ENCODE assay signal across 8 cellular contexts in the genomic region with DNA sequence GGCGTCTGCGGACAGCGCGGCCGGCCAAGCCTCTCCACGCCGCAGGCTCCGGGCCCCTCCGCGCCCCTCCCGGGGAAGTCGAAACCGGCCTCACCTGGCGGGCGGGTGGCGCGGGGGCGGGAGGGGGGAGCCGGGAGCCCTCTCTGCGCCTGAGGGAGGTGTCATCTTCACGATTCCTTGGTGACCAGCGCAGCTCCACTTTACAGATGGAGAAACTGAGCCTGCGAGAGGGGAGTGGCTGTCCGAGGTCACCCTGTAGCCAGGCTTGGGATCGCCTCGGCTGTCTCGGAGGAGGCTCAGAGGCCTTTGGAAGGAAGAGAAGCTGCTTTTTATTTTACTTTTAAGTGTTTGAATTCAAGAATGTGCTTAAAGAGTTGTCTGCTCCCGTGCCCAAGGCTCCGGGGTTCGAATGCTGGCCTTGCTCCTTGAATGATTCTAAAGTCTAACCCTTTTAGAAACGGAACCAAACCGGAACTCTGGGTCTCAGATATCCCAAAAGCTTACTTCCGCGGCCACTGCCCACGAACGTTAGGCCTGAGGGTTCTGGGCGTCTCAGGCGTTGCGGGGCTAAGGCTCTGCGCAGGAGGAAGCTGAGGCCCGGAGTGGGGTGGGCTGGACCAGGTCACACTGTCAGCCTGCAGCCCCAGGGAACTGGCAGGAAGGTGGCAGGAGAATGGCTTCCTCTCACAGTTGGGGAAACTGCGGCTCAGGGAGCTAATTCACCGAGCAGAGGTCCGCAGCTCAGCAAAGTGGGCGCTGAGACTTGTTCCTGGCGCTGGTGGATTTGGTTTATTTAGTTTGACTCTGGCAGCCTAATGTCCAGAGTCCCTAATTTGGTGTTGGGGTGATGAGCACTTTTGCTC. TPM values are rescaled to one million over a fixed set of nuclear protein-coding genes. Genes with fewer than 3 reads are reported as not detected.
A peak's percentile ranks its signal among the peaks of the same experiment; 100 is the strongest.
DNase-seq lines count a peak whose midpoint lies in the region; ATAC-seq and TF ChIP-seq lines count a peak whose summit lies in the region.

No MANE protein-coding gene starts in this region.

- peak; percentile 29 to 50 for DNase-seq in activated CD4-positive, alpha-beta T cell treated with anti-CD3 and anti-CD28 coated beads for 4 hours
- no peak for DNase-seq in activated CD4-positive, alpha-beta T cell treated with anti-CD3 and anti-CD28 coated beads for 48 hours
- DNase-seq in NOMO-1 (lab: John Stamatoyannopoulos, UW; ENCODE audit: unreplicated experiment in 2 of 2) (peak; percentile 52 to 64), mammary epithelial cell (no peak), HFFc6 (no peak)

- peaks cover 17% of the 10 kb centered on the region for H3K4me1 Mint-ChIP-seq in HFFc6 (ENCODE audit: low read depth)

- H3K9ac ChIP-seq in mammary epithelial cell (ENCODE audit: insufficient read depth, low read length) (no peak overlapping the region), muscle layer of colon (ENCODE audit: low read length) (no peak overlapping the region)

- WGBS in mammary epithelial cell (ENCODE audit: low coverage, missing lambda C conversion rate) = 98% methylated on average over 8 of the region's 46 CpGs

- H3K36me3 ChIP-seq in mammary epithelial cell (ENCODE audit: insufficient read depth, low read length) (no peaks in the 10 kb centered on the region), muscle layer of colon (ENCODE audit: insufficient read depth, low read length) (no peaks in the 10 kb centered on the region)

- TF ChIP-seq CTCF in mammary epithelial cell (conservative IDR thresholded peaks at IDR 0.05 in 1 of 2, IDR thresholded peaks at IDR 0.05 in 1 of 2; ENCODE audit: extremely low read depth in 1 of 2, insufficient read depth in 1 of 2, low read depth in 1 of 2, low read length in 2 of 2) (no peak), HFFc6 (IDR thresholded peaks at IDR 0.05) (no peak)

- intact Hi-C loops in mammary epithelial cell (cut with micrococcal nuclease) = no loop called here

- H3K9me3 ChIP-seq in mammary epithelial cell (replicated peaks; ENCODE audit: insufficient read depth, low read length) (no peaks in the 10 kb centered on the region), muscle layer of colon (ENCODE audit: low read length) (no peaks in the 10 kb centered on the region)

- ATAC-seq in GM19467 (IDR thresholded peaks at IDR 0.05; ENCODE audit: unreplicated experiment) (no peak), GM21786 (IDR thresholded peaks at IDR 0.05; ENCODE audit: unreplicated experiment) (no peak)

- H3K4me1 ChIP-seq in mammary epithelial cell (ENCODE audit: insufficient read depth, low read length) = peaks cover 4% of the 10 kb centered on the region
- peaks cover 16% of the 10 kb centered on the region for H3K4me1 ChIP-seq in muscle layer of colon (ENCODE audit: insufficient read depth, low read length)

- H3K27ac ChIP-seq in mammary epithelial cell (ENCODE audit: insufficient read depth, low read depth, low read length) = no peak overlapping the region
- H3K27ac ChIP-seq in muscle layer of colon (ENCODE audit: low read depth, low read length) = peak overlapping the region; percentile 32

- H3K27me3 Mint-ChIP-seq in HFFc6 (ENCODE audit: insufficient read depth) = peaks cover 8% of the 10 kb centered on the region

- peak overlapping the region; percentile 73 for H3K4me2 ChIP-seq in mammary epithelial cell (ENCODE audit: insufficient read depth, low read depth, low read length)

- no peaks in the 10 kb centered on the region for H3K36me3 Mint-ChIP-seq in HFFc6 (ENCODE audit: low read depth)

- dilution Hi-C loops in mammary epithelial cell (cut with HindIII; ENCODE audit: low sequenced_read_pairs) = no loop called here

- in situ Hi-C loops in mammary epithelial cell (cut with MboI; ENCODE audit: low sequenced_read_pairs in 2 of 2) = no loop called here

- H3K4me3 ChIP-seq in mammary epithelial cell (replicated peaks in 1 of 3; ENCODE audit: insufficient read depth in 1 of 3, low read depth in 2 of 3, low read length in 3 of 3) = peak overlapping the region in 1 of 3 experiments; percentile 13
- peak overlapping the region; percentile 49 to 57 for H3K4me3 ChIP-seq in muscle layer of colon (ENCODE audit: low read depth in 1 of 2, low read length in 2 of 2)

- no peak overlapping the region for H3K27ac Mint-ChIP-seq in HFFc6

- H2AFZ ChIP-seq in mammary epithelial cell (ENCODE audit: low read depth, low read length) = peak overlapping the region; percentile 19

- no peaks in the 10 kb centered on the region for H3K79me2 ChIP-seq in mammary epithelial cell (ENCODE audit: insufficient read depth, low read length)

- CTCF ChIA-PET in mammary epithelial cell (lab: Charles Lee; ENCODE audit: low non-redundant PET) = no interaction called here

- H3K4me3 Mint-ChIP-seq in HFFc6 = no peak overlapping the region

- H4K20me1 ChIP-seq in mammary epithelial cell (ENCODE audit: insufficient read depth, low read length) = no peaks in the 10 kb centered on the region

- H3K27me3 ChIP-seq in mammary epithelial cell (ENCODE audit: insufficient read depth, low read length) (no peaks in the 10 kb centered on the region), muscle layer of colon (ENCODE audit: control insufficient read depth in 1 of 2, insufficient read depth in 2 of 2, low read length in 2 of 2) (no peaks in the 10 kb centered on the region)

- no TSS peak for BruUV-seq in mammary epithelial cell (replicated peaks; lab: Mats Ljungman, UMichigan)

- H3K9me3 Mint-ChIP-seq in HFFc6 = no peaks in the 10 kb centered on the region

RNA-seq across cellular contexts. Expression of gene SUSD3, which starts 0.8 kb away (rescaled TPM):
- 1 to 10 TPM in 1 of 2 donors, not detected in 1; 1.8 TPM for total RNA-seq in mammary epithelial cell
- polyA plus RNA-seq in mammary epithelial cell = 0.11 TPM
- not detected for polyA minus RNA-seq in mammary epithelial cell
- under 1 TPM in 2 of 6 experiments, not detected in 4; 0.28 to 0.76 TPM for total RNA-seq in HFFc6 (2021; fragmentation: NEBNext Ultra II Directional; extraction: Animal tissue kit (Norgen Biotek cat#: 25700))

RNA-seq across cellular contexts. Expression of gene CARD19, which starts 36.7 kb away (rescaled TPM):
- 10 to 100 TPM; 56.1 to 68.8 TPM for total RNA-seq in mammary epithelial cell
- polyA plus RNA-seq in mammary epithelial cell = 77.6 TPM
- polyA minus RNA-seq in mammary epithelial cell = 10.8 TPM
- total RNA-seq in HFFc6 (2021; fragmentation: NEBNext Ultra II Directional; extraction: Animal tissue kit (Norgen Biotek cat#: 25700)) = 10 to 100 TPM; 35.3 to 40.6 (median 37.9) TPM

Comparison
In these comparisons a context has a peak if more than half of its experiments do, and no peak if none do; other contexts are left out.
1. DNase-seq: peak in activated CD4-positive, alpha-beta T cell treated with anti-CD3 and anti-CD28 coated beads for 4 hours (2 of 2) and NOMO-1 (2 of 2); none in activated CD4-positive, alpha-beta T cell treated with anti-CD3 and anti-CD28 coated beads for 48 hours (single experiment), mammary epithelial cell (single experiment) and HFFc6 (single experiment).